In genomic region chr5:122465994-122466393, GRCh38 we compare ENCODE assay signal across 30 cellular contexts.
"Had no signal": no experiment of that assay in that cellular context is flagged by ENCODE, and none has a peak within 500 bp of the region (broad histone marks: within the 10 kb centered on the region; RNA-seq: fewer than 3 reads in every experiment).

No MANE protein-coding gene starts in this region.

- H3K4me3 ChIP-seq: heart left ventricle had no signal

- H3K36me3 ChIP-seq: WERI-Rb-1 had no signal

- H3K36me3 Mint-ChIP-seq: activated naive CD8-positive, alpha-beta T cell had no signal

- H3K27me3 ChIP-seq: heart left ventricle had no signal

- H3K27ac ChIP-seq: epithelial cell of prostate, heart left ventricle, WERI-Rb-1 had no signal

- H3K27me3 Mint-ChIP-seq: activated CD4-positive, alpha-beta memory T cell treated with anti-CD3 and anti-CD28 coated beads, Interleukin-2, amount 10 ng/mL, durations not matched to agents 7 days and 5 days; activated T-cell treated with anti-CD3 and anti-CD28 coated beads, Interleukin-2, amount 50 U/mL, for 24 hours; effector memory CD8-positive, alpha-beta T cell had no signal

- ATAC-seq: activated CD4-positive, alpha-beta T cell treated with anti-CD3 and anti-CD28 coated beads for 36 hours; activated T-cell treated with anti-CD3 and anti-CD28 coated beads, Interleukin-2, amount 50 U/mL, for 72 hours; effector memory CD8-positive, alpha-beta T cell; esophagus mucosa; heart left ventricle; T-helper 17 cell had no signal

- H3K4me1 Mint-ChIP-seq: activated CD4-positive, alpha-beta memory T cell treated with anti-CD3 and anti-CD28 coated beads, Interleukin-2, amount 10 ng/mL, durations not matched to agents 7 days and 5 days; activated CD4-positive, alpha-beta T cell treated with anti-CD3 and anti-CD28 coated beads for 36 hours; activated CD4-positive, alpha-beta T cell treated with anti-CD3 and anti-CD28 coated beads, Interleukin-2, amount 10 ng/mL, durations not matched to agents 24 days and 14 days had no signal

- H3K9me3 ChIP-seq: heart left ventricle had no signal

- DNase-seq: activated CD4-positive, alpha-beta memory T cell treated with anti-CD3 and anti-CD28 coated beads, Interleukin-2, amount 10 ng/mL, durations not matched to agents 7 days and 5 days; activated CD4-positive, alpha-beta T cell treated with anti-CD3 and anti-CD28 coated beads for 36 hours; activated CD4-positive, alpha-beta T cell treated with anti-CD3 and anti-CD28 coated beads, Interleukin-2, amount 10 ng/mL, durations not matched to agents 24 days and 14 days; activated CD4-positive, CD25-positive, alpha-beta regulatory T cell; activated CD4-positive, CD25-positive, alpha-beta regulatory T cell treated with anti-CD3 and anti-CD28 coated beads, Interleukin-2, amount 50 U/mL, for 72 hours; activated CD8-positive, alpha-beta memory T cell treated with anti-CD3 and anti-CD28 coated beads, Interleukin-2, amount 50 U/mL, for 48 hours; activated gamma-delta T cell treated with Interleukin-2 at 50 U/mL for 16 hours; activated naive CD4-positive, alpha-beta T cell treated with anti-CD3 and anti-CD28 coated beads, Interleukin-2, amount 50 U/mL, for 16 hours; activated naive CD4-positive, alpha-beta T cell treated with Interleukin-2 at 50 U/mL for 16 hours; activated T-cell treated with anti-CD3 and anti-CD28 coated beads for 4 hours; activated T-cell treated with anti-CD3 and anti-CD28 coated beads, Interleukin-2, amount 50 U/mL, for 24 hours; activated T-cell treated with anti-CD3 and anti-CD28 coated beads, Interleukin-2, amount 50 U/mL, for 72 hours; amniotic stem cell; anterior cingulate cortex; caudate nucleus; cortex of kidney; dermis blood vessel endothelial cell; effector CD4-positive, alpha-beta T cell; effector memory CD8-positive, alpha-beta T cell; foreskin fibroblast; glutamatergic neuron; heart left ventricle; T-helper 1 cell; T-helper 17 cell; T1000; WERI-Rb-1 had no signal

- H3K4me3 Mint-ChIP-seq: activated CD4-positive, alpha-beta memory T cell treated with anti-CD3 and anti-CD28 coated beads, Interleukin-2, amount 10 ng/mL, durations not matched to agents 7 days and 5 days; activated CD4-positive, alpha-beta T cell treated with anti-CD3 and anti-CD28 coated beads for 36 hours; activated CD4-positive, alpha-beta T cell treated with anti-CD3 and anti-CD28 coated beads, Interleukin-2, amount 10 ng/mL, durations not matched to agents 24 days and 14 days; activated naive CD8-positive, alpha-beta T cell; activated T-cell treated with anti-CD3 and anti-CD28 coated beads, Interleukin-2, amount 50 U/mL, for 24 hours; activated T-cell treated with anti-CD3 and anti-CD28 coated beads, Interleukin-2, amount 50 U/mL, for 72 hours; effector memory CD8-positive, alpha-beta T cell; T-helper 17 cell; T-helper 2 cell treated with Interferon-gamma antibody and Interleukin-4, amounts not matched to agents 5 μg/mL and 100 μg/mL, for 36 hours had no signal

- H3K9me3 Mint-ChIP-seq: activated CD4-positive, alpha-beta memory T cell treated with anti-CD3 and anti-CD28 coated beads, Interleukin-2, amount 10 ng/mL, durations not matched to agents 7 days and 5 days; activated CD4-positive, alpha-beta T cell treated with anti-CD3 and anti-CD28 coated beads, Interleukin-2, amount 10 ng/mL, durations not matched to agents 24 days and 14 days; activated T-cell treated with anti-CD3 and anti-CD28 coated beads, Interleukin-2, amount 50 U/mL, for 24 hours; activated T-cell treated with anti-CD3 and anti-CD28 coated beads, Interleukin-2, amount 50 U/mL, for 72 hours; effector memory CD8-positive, alpha-beta T cell; T-helper 2 cell treated with Interferon-gamma antibody and Interleukin-4, amounts not matched to agents 5 μg/mL and 100 μg/mL, for 36 hours had no signal

- H3K27ac Mint-ChIP-seq: activated CD4-positive, alpha-beta memory T cell treated with anti-CD3 and anti-CD28 coated beads, Interleukin-2, amount 10 ng/mL, durations not matched to agents 7 days and 5 days; activated CD4-positive, alpha-beta T cell treated with anti-CD3 and anti-CD28 coated beads for 36 hours; activated CD4-positive, alpha-beta T cell treated with anti-CD3 and anti-CD28 coated beads, Interleukin-2, amount 10 ng/mL, durations not matched to agents 24 days and 14 days; activated naive CD8-positive, alpha-beta T cell; activated T-cell treated with anti-CD3 and anti-CD28 coated beads, Interleukin-2, amount 50 U/mL, for 24 hours; activated T-cell treated with anti-CD3 and anti-CD28 coated beads, Interleukin-2, amount 50 U/mL, for 72 hours; effector memory CD8-positive, alpha-beta T cell; T-helper 17 cell; T-helper 2 cell treated with Interferon-gamma antibody and Interleukin-4, amounts not matched to agents 5 μg/mL and 100 μg/mL, for 36 hours had no signal
